14 cellular contexts compared by ENCODE assay signal in the genomic region with DNA sequence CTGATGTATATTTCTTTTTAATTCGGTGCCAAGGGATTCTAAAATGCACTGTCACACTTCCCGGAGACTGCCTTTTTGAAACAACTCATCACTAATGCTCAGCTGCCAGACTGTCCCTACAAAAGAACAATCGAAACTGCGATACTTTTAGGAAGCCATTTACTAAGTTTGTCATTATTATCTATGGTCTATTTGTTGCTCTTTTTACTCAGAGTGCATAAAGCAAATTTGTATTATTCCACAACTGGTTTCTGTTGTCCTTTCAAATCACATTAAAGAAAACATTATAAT.
DNase-seq lines count a peak whose midpoint lies in the region; ATAC-seq, FAIRE-seq and TF ChIP-seq lines count a peak whose summit lies in the region.
"Had no signal": no experiment of that assay in that cellular context is flagged by ENCODE, and none has a peak within 500 bp of the region (broad histone marks: within the 10 kb centered on the region; RNA-seq: fewer than 3 reads in every experiment).

No MANE protein-coding gene starts in this region.

- H3K27ac Mint-ChIP-seq in neural progenitor cell: peak overlapping the region; percentile 29
- H3K27ac Mint-ChIP-seq: activated naive CD8-positive, alpha-beta T cell treated with anti-CD3 and anti-CD28 coated beads, Interleukin-2, amount 50 U/mL, for 24 hours; B cell had no signal

- no peak for FAIRE-seq in HepG2 (lab: Jason Lieb, UNC)
- no peak for FAIRE-seq in GM19239 (lab: Jason Lieb, UNC)

- no peak for DNase-seq in HepG2 (ENCODE audit: low spot score)
- no peak for DNase-seq in right lobe of liver
- no peak for DNase-seq in neural progenitor cell (ENCODE audit: low spot score)
- no peak for DNase-seq in GM19239 (ENCODE audit: insufficient read length, low spot score)
- DNase-seq: activated CD8-positive, alpha-beta memory T cell treated with anti-CD3 and anti-CD28 coated beads, Interleukin-2, amount 50 U/mL, for 48 hours; activated naive CD8-positive, alpha-beta T cell treated with anti-CD3 and anti-CD28 coated beads, Interleukin-2, amount 50 U/mL, for 24 hours; NCI-H82; WERI-Rb-1 had no signal

- H3K27ac ChIP-seq in HepG2 (ENCODE audit: extremely low read length, insufficient read depth, low read length) (peak overlapping the region; percentile 30), right lobe of liver (no peak overlapping the region), neural progenitor cell (no peak overlapping the region)
- H3K27ac ChIP-seq: SJCRH30, WERI-Rb-1 had no signal

- no peak for ATAC-seq in HepG2
- ATAC-seq in right lobe of liver: no peak
- ATAC-seq in GM21619 (IDR thresholded peaks at IDR 0.05; ENCODE audit: unreplicated experiment): no peak
- ATAC-seq in GM21360 (IDR thresholded peaks at IDR 0.05; ENCODE audit: unreplicated experiment): no peak
- no peak for ATAC-seq in HG03095 (IDR thresholded peaks at IDR 0.05; ENCODE audit: unreplicated experiment)
- ATAC-seq: activated naive CD8-positive, alpha-beta T cell treated with anti-CD3 and anti-CD28 coated beads, Interleukin-2, amount 50 U/mL, for 24 hours had no signal

- H3K27me3 Mint-ChIP-seq in neural progenitor cell (ENCODE audit: insufficient read depth, low read depth): no peaks in the 10 kb centered on the region

- H3K4me3 ChIP-seq in HepG2 (replicated peaks in 1 of 3; ENCODE audit: insufficient read depth in 1 of 3, low read depth in 2 of 3, low read length in 3 of 3): no peak overlapping the region
- no peak overlapping the region for H3K4me3 ChIP-seq in right lobe of liver
- H3K4me3 ChIP-seq in endocrine pancreas (ENCODE audit: control insufficient read depth, insufficient read depth, low read length): peak overlapping the region; percentile 15
- no peak overlapping the region for H3K4me3 ChIP-seq in neural progenitor cell
- H3K4me3 ChIP-seq: SJCRH30 had no signal

- in situ Hi-C loops in HepG2 (cut with HindIII; ENCODE audit: extremely low pct_ligation_motif_present, low pct_unique_long_range_greater_than_20kb): no loop called here

- intact Hi-C loops in HepG2 (cut with micrococcal nuclease; ENCODE audit: unreplicated experiment) (no loop called here), right lobe of liver (cut with DNase I) (no loop called here)

- H3K4me2 ChIP-seq in HepG2 (ENCODE audit: low read depth, low read length): no peak overlapping the region
- H3K4me2 ChIP-seq in neural progenitor cell: peak overlapping the region; percentile 12

- CTCF ChIA-PET in HepG2 (lab: Yijun Ruan, JAX; ENCODE audit: low intra/inter-chr PET ratio, low total read pairs): no interaction called here

- no peaks in the 10 kb centered on the region for H3K9me3 ChIP-seq in HepG2 (ENCODE audit: low read length)
- no peaks in the 10 kb centered on the region for H3K9me3 ChIP-seq in right lobe of liver
- H3K9me3 ChIP-seq in endocrine pancreas (ENCODE audit: control insufficient read depth, low read length): no peaks in the 10 kb centered on the region
- no peaks in the 10 kb centered on the region for H3K9me3 ChIP-seq in neural progenitor cell (ENCODE audit: low read depth)
- H3K9me3 ChIP-seq: SJCRH30 had no signal

- H2AFZ ChIP-seq in HepG2 (ENCODE audit: low read length) (no peak overlapping the region), neural progenitor cell (replicated peaks) (no peak overlapping the region)

- TF ChIP-seq POLR2A in HepG2 (IDR thresholded peaks at IDR 0.05; ENCODE audit: insufficient read depth in 1 of 2, low read depth in 2 of 2, low read length in 2 of 2) (no peak), right lobe of liver (IDR thresholded peaks at IDR 0.05) (no peak)

- H3K79me2 ChIP-seq in HepG2 (ENCODE audit: insufficient read depth, low read length) (peaks cover 42% of the 10 kb centered on the region), neural progenitor cell (ENCODE audit: low read depth) (no peaks in the 10 kb centered on the region)

- H3K36me3 ChIP-seq in HepG2 (replicated peaks in 1 of 2; ENCODE audit: control insufficient read depth in 1 of 2, insufficient read depth in 2 of 2, low read length in 2 of 2) (peaks cover 15 to 69% of the 10 kb centered on the region in 2 experiments), right lobe of liver (no peaks in the 10 kb centered on the region), endocrine pancreas (ENCODE audit: control insufficient read depth, insufficient read depth, low read length) (no peaks in the 10 kb centered on the region), neural progenitor cell (no peaks in the 10 kb centered on the region)
- H3K36me3 ChIP-seq: WERI-Rb-1 had no signal

- TF ChIP-seq CTCF in HepG2 (CRISPR knock-in tag; IDR thresholded peaks at IDR 0.05) (no peak), right lobe of liver (IDR thresholded peaks at IDR 0.05) (no peak), neural progenitor cell (IDR thresholded peaks at IDR 0.05) (no peak)

- H3K4me1 ChIP-seq in HepG2 (ENCODE audit: insufficient read depth, low read length) (peaks cover 37% of the 10 kb centered on the region), right lobe of liver (peaks cover 0 to 13% (median 8%) of the 10 kb centered on the region in 4 donors), endocrine pancreas (ENCODE audit: control insufficient read depth, insufficient read depth, low read length) (no peaks in the 10 kb centered on the region), neural progenitor cell (peaks cover 28% of the 10 kb centered on the region)

- H3K9ac ChIP-seq in HepG2 (ENCODE audit: insufficient read depth, low read depth, low read length) (no peak overlapping the region), endocrine pancreas (ENCODE audit: control insufficient read depth, insufficient read depth, low read length) (no peak overlapping the region), neural progenitor cell (no peak overlapping the region)

- peaks cover 16% of the 10 kb centered on the region for H3F3A ChIP-seq in neural progenitor cell (ENCODE audit: low read depth)

- no peaks in the 10 kb centered on the region for H3K9me3 Mint-ChIP-seq in neural progenitor cell
- H3K9me3 Mint-ChIP-seq: activated naive CD8-positive, alpha-beta T cell treated with anti-CD3 and anti-CD28 coated beads, Interleukin-2, amount 50 U/mL, for 24 hours had no signal

- POLR2A ChIA-PET in HepG2 (lab: Yijun Ruan, JAX): no interaction called here

- H4K20me1 ChIP-seq in HepG2 (ENCODE audit: insufficient read depth, low read length) (peaks cover 56% of the 10 kb centered on the region), neural progenitor cell (ENCODE audit: low read depth) (no peaks in the 10 kb centered on the region)

- TF ChIP-seq EP300 in HepG2 (IDR thresholded peaks at IDR 0.05; ENCODE audit: low read depth in 2 of 2, low read length in 2 of 2) (no peak), HepG2 (CRISPR knock-in tag; IDR thresholded peaks at IDR 0.05; ENCODE audit: borderline replicate concordance) (no peak)

- no peak for TF ChIP-seq RAD21 in HepG2 (CRISPR knock-in tag; IDR thresholded peaks at IDR 0.05)

- 95% methylated on average over 4 of the region's 4 CpGs for whole genome bisulfite sequencing in HepG2 (ENCODE audit: low lambda C conversion rate)
- WGBS in right lobe of liver (ENCODE audit: insufficient coverage, low coverage, low lambda C conversion rate, missing lambda C conversion rate): 49% methylated on average over 4 of the region's 4 CpGs

- H3K36me3 Mint-ChIP-seq in neural progenitor cell: no peaks in the 10 kb centered on the region

- H3K27me3 ChIP-seq in HepG2 (ENCODE audit: control insufficient read depth in 1 of 2, insufficient read depth in 2 of 2, low read length in 2 of 2) (no peaks in the 10 kb centered on the region), right lobe of liver (no peaks in the 10 kb centered on the region), endocrine pancreas (ENCODE audit: control insufficient read depth, insufficient read depth, low read length) (no peaks in the 10 kb centered on the region), neural progenitor cell (no peaks in the 10 kb centered on the region)
- H3K27me3 ChIP-seq: SJCRH30 had no signal

- no TSS peak for BruUV-seq in HepG2 (replicated peaks; lab: Mats Ljungman, UMichigan)

- no peak overlapping the region for H3K4me3 Mint-ChIP-seq in neural progenitor cell
- H3K4me3 Mint-ChIP-seq: activated naive CD8-positive, alpha-beta T cell treated with anti-CD3 and anti-CD28 coated beads, Interleukin-2, amount 50 U/mL, for 24 hours; B cell had no signal

- peaks cover 75% of the 10 kb centered on the region for H3K4me1 Mint-ChIP-seq in neural progenitor cell

TF ChIP-seq in HepG2, 621 proteins besides CTCF, POLR2A, EP300 and RAD21:
- TF ChIP-seq CENPX (CRISPR knock-in tag; IDR thresholded peaks at IDR 0.05) (no peak), ZNF563 (CRISPR knock-in tag; IDR thresholded peaks at IDR 0.05) (no peak), ZNF232 (CRISPR knock-in tag; IDR thresholded peaks at IDR 0.05; ENCODE audit: borderline replicate concordance) (no peak)
